14 cellular contexts compared by ENCODE assay signal in genomic region chr12:22190-22529, GRCh38. TPM values are rescaled to one million over a fixed set of nuclear protein-coding genes. Genes with fewer than 3 reads are reported as not detected.
A peak's percentile ranks its signal among the peaks of the same experiment; 100 is the strongest.
DNase-seq lines count a peak whose midpoint lies in the region; ATAC-seq and TF ChIP-seq lines count a peak whose summit lies in the region.
"Had no signal": no experiment of that assay in that cellular context is flagged by ENCODE, and none has a peak within 500 bp of the region (broad histone marks: within the 10 kb centered on the region; RNA-seq: fewer than 3 reads in every experiment).

No MANE protein-coding gene starts in this region.

- WGBS in esophagus squamous epithelium, 2 donors, result 72 to 73% methylated on average over 4 of the region's 4 CpGs

- ATAC-seq in GM18868 (IDR thresholded peaks at IDR 0.05; ENCODE audit: unreplicated experiment), result peak; percentile 19
- no peak for ATAC-seq in T-helper 17 cell

- H3K36me3 Mint-ChIP-seq in T-helper 17 cell (ENCODE audit: low read depth), result peaks cover 3% of the 10 kb centered on the region

- H4K20me1 ChIP-seq in BLaER1 treated with 17β-estradiol and CSF1 and Interleukin-3, amounts not matched to agents 10 nM and 100 nM, result peaks cover 15 to 34% (median 26%) of the 10 kb centered on the region in 11 experiments; a peak in 20 of 22 replicates

- no peak for TF ChIP-seq CTCF in esophagus squamous epithelium (IDR thresholded peaks at IDR 0.05)

- peak overlapping the region in 10 of 11 experiments; percentile 10 to 71 (median 40); a peak in 16 of 22 replicates for H3K4me2 ChIP-seq in BLaER1 treated with 17β-estradiol and CSF1 and Interleukin-3, amounts not matched to agents 10 nM and 100 nM
- H3K4me2 ChIP-seq: KMS-11 had no signal

- H3K27me3 Mint-ChIP-seq in T-helper 17 cell, result no peaks in the 10 kb centered on the region
- H3K27me3 Mint-ChIP-seq: brain had no signal

- TF ChIP-seq POLR2A in esophagus squamous epithelium (IDR thresholded peaks at IDR 0.05), result no peak

- H3K27me3 ChIP-seq in BLaER1 treated with 17β-estradiol and CSF1 and Interleukin-3, amounts not matched to agents 10 nM and 100 nM, result no peaks in the 10 kb centered on the region
- H3K27me3 ChIP-seq in esophagus squamous epithelium, result no peaks in the 10 kb centered on the region

- no peaks in the 10 kb centered on the region for H3K9me3 ChIP-seq in BLaER1 treated with 17β-estradiol and CSF1 and Interleukin-3, amounts not matched to agents 10 nM and 100 nM (replicated peaks in 1 of 11)
- no peaks in the 10 kb centered on the region for H3K9me3 ChIP-seq in T-helper 17 cell (ENCODE audit: control insufficient read depth, low read length, poor library complexity, severe bottlenecking)
- no peaks in the 10 kb centered on the region for H3K9me3 ChIP-seq in esophagus squamous epithelium

- H3K4me3 Mint-ChIP-seq in T-helper 17 cell, result peak overlapping the region; percentile 49
- H3K4me3 Mint-ChIP-seq: brain had no signal

- peak overlapping the region in 8 of 11 experiments; percentile 0 to 33 (median 10); a peak in 7 of 22 replicates for H3K27ac ChIP-seq in BLaER1 treated with 17β-estradiol and CSF1 and Interleukin-3, amounts not matched to agents 10 nM and 100 nM
- no peak overlapping the region for H3K27ac ChIP-seq in esophagus squamous epithelium
- H3K27ac ChIP-seq: KMS-11, skin epidermis had no signal

- peaks cover 7 to 25% (median 20%) of the 10 kb centered on the region in 10 experiments; a peak in 17 of 20 replicates for H3K4me1 ChIP-seq in BLaER1 treated with 17β-estradiol and CSF1 and Interleukin-3, amounts not matched to agents 10 nM and 100 nM
- H3K4me1 ChIP-seq in esophagus squamous epithelium, result no peaks in the 10 kb centered on the region

- no peak for DNase-seq in T-helper 17 cell
- peak; percentile 1 for DNase-seq in kidney tubule cell (ENCODE audit: low spot score)
- DNase-seq in esophagus squamous epithelium (lab: John Stamatoyannopoulos, UW), result no peak
- DNase-seq in NCI-H1694 (lab: John Stamatoyannopoulos, UW), result no peak
- DNase-seq in germinal center (ENCODE audit: low spot score), result no peak
- no peak for DNase-seq in NCI-H1930 (lab: John Stamatoyannopoulos, UW)
- DNase-seq: activated T-cell treated with anti-CD3 and anti-CD28 coated beads for 4 hours, erythroblast had no signal

- H3K27ac Mint-ChIP-seq in T-helper 17 cell, result peak overlapping the region; percentile 92

- H3K9ac ChIP-seq in BLaER1 treated with 17β-estradiol and CSF1 and Interleukin-3, amounts not matched to agents 10 nM and 100 nM, result peak overlapping the region in 1 of 11 experiments; percentile 1; a peak in 1 of 22 replicates
- H3K9ac ChIP-seq: KMS-11 had no signal

- H3K4me1 Mint-ChIP-seq in T-helper 17 cell, result peaks cover 14% of the 10 kb centered on the region

- peaks cover 22 to 39% (median 30%) of the 10 kb centered on the region in 11 experiments for H3K36me3 ChIP-seq in BLaER1 treated with 17β-estradiol and CSF1 and Interleukin-3, amounts not matched to agents 10 nM and 100 nM
- peaks cover 0 to 29% (median 8%) of the 10 kb centered on the region in 3 donors for H3K36me3 ChIP-seq in esophagus squamous epithelium

- intact Hi-C loops in esophagus squamous epithelium (cut with DNase I), result no loop called here

- H3K4me3 ChIP-seq in BLaER1 treated with 17β-estradiol and CSF1 and Interleukin-3, amounts not matched to agents 10 nM and 100 nM, result no peak overlapping the region
- no peak overlapping the region for H3K4me3 ChIP-seq in esophagus squamous epithelium
- H3K4me3 ChIP-seq: skin epidermis had no signal

RNA-seq across cellular contexts. Expression of gene IQSEC3, which starts 44.4 kb away (rescaled TPM):
- under 1 TPM; 0.29 to 0.60 TPM for total RNA-seq in T-helper 17 cell
- under 1 TPM in 3 of 4 donors, not detected in 1; 0.04 to 0.95 (median 0.08) TPM for total RNA-seq in esophagus squamous epithelium
- total RNA-seq: myocyte had no signal

Comparison
In these comparisons a context has a peak if more than half of its experiments do, and no peak if none do; other contexts are left out.
1. H3K27ac ChIP-seq: peak in BLaER1 treated with 17β-estradiol and CSF1 and Interleukin-3, amounts not matched to agents 10 nM and 100 nM (8 of 11); none in esophagus squamous epithelium (0 of 4).